Comparison of ENCODE assay signal across 20 cellular contexts in genomic region chr19:35294328-35294727, GRCh38. TPM values are rescaled to one million over a fixed set of nuclear protein-coding genes. Genes with fewer than 3 reads are reported as not detected.
"Had no signal": no experiment of that assay in that cellular context is flagged by ENCODE, and none has a peak within 500 bp of the region (broad histone marks: within the 10 kb centered on the region; RNA-seq: fewer than 3 reads in every experiment).

No MANE protein-coding gene starts in this region.

- ATAC-seq: activated CD8-positive, alpha-beta T cell treated with anti-CD3 and anti-CD28 coated beads for 36 hours; activated naive CD4-positive, alpha-beta T cell treated with anti-CD3 and anti-CD28 coated beads, Interleukin-2, amount 50 U/mL, for 72 hours; body of pancreas; lower lobe of right lung; stimulated activated naive CD8-positive, alpha-beta T cell treated with anti-CD3 and anti-CD28 coated beads, Interleukin-15, Interleukin-2, amounts not matched to agents 100 U/mL and 50 U/mL, for 24 hours; T-helper 17 cell; WTC11 had no signal

- DNase-seq: activated CD4-positive, alpha-beta T cell treated with anti-CD3 and anti-CD28 coated beads for 4 hours; activated CD8-positive, alpha-beta T cell treated with anti-CD3 and anti-CD28 coated beads for 36 hours; activated effector memory CD4-positive, alpha-beta T cell treated with anti-CD3 and anti-CD28 coated beads, Interleukin-2, amount 50 U/mL, for 16 hours; activated T-cell treated with anti-CD3 and anti-CD28 coated beads, Interleukin-2, amount 50 U/mL, for 48 hours; body of pancreas; central memory CD4-positive, alpha-beta T cell; effector CD4-positive, alpha-beta T cell; esophagus squamous epithelium; lower lobe of right lung; nephron progenitor cell; stimulated activated naive CD8-positive, alpha-beta T cell treated with anti-CD3 and anti-CD28 coated beads, Interleukin-15, Interleukin-2, amounts not matched to agents 100 U/mL and 50 U/mL, for 24 hours; T-helper 17 cell had no signal

- H3K27ac ChIP-seq: body of pancreas, coronary artery, esophagus squamous epithelium, lower lobe of right lung, suprapubic skin, upper lobe of left lung had no signal

RNA-seq across cellular contexts. Expression of gene MAG, which starts 2.4 kb away (rescaled TPM):
- total RNA-seq: endothelial cell of umbilical vein, fibroblast of villous mesenchyme, lower lobe of right lung, omental fat pad, suprapubic skin, T-helper 17 cell had no signal

RNA-seq across cellular contexts. Expression of gene HAMP, which starts 12.0 kb away (rescaled TPM):
- total RNA-seq: body of pancreas, esophagus squamous epithelium, fibroblast of villous mesenchyme, lower lobe of right lung had no signal

RNA-seq across cellular contexts. Expression of gene CD22, which starts 34.7 kb away (rescaled TPM):
- total RNA-seq: endothelial cell of umbilical vein, fibroblast of villous mesenchyme, suprapubic skin had no signal
